Comparison of ENCODE assay signal across 1 cellular context in genomic region chr5:107277485-107278040, GRCh38.
TF ChIP-seq lines count a peak whose summit lies in the region.

No MANE protein-coding gene starts in this region.

TF ChIP-seq in GM23338, 12 proteins besides CTCF, POLR2A, EP300 and RAD21 (continued from another document):
- TF ChIP-seq, protein P1, sequence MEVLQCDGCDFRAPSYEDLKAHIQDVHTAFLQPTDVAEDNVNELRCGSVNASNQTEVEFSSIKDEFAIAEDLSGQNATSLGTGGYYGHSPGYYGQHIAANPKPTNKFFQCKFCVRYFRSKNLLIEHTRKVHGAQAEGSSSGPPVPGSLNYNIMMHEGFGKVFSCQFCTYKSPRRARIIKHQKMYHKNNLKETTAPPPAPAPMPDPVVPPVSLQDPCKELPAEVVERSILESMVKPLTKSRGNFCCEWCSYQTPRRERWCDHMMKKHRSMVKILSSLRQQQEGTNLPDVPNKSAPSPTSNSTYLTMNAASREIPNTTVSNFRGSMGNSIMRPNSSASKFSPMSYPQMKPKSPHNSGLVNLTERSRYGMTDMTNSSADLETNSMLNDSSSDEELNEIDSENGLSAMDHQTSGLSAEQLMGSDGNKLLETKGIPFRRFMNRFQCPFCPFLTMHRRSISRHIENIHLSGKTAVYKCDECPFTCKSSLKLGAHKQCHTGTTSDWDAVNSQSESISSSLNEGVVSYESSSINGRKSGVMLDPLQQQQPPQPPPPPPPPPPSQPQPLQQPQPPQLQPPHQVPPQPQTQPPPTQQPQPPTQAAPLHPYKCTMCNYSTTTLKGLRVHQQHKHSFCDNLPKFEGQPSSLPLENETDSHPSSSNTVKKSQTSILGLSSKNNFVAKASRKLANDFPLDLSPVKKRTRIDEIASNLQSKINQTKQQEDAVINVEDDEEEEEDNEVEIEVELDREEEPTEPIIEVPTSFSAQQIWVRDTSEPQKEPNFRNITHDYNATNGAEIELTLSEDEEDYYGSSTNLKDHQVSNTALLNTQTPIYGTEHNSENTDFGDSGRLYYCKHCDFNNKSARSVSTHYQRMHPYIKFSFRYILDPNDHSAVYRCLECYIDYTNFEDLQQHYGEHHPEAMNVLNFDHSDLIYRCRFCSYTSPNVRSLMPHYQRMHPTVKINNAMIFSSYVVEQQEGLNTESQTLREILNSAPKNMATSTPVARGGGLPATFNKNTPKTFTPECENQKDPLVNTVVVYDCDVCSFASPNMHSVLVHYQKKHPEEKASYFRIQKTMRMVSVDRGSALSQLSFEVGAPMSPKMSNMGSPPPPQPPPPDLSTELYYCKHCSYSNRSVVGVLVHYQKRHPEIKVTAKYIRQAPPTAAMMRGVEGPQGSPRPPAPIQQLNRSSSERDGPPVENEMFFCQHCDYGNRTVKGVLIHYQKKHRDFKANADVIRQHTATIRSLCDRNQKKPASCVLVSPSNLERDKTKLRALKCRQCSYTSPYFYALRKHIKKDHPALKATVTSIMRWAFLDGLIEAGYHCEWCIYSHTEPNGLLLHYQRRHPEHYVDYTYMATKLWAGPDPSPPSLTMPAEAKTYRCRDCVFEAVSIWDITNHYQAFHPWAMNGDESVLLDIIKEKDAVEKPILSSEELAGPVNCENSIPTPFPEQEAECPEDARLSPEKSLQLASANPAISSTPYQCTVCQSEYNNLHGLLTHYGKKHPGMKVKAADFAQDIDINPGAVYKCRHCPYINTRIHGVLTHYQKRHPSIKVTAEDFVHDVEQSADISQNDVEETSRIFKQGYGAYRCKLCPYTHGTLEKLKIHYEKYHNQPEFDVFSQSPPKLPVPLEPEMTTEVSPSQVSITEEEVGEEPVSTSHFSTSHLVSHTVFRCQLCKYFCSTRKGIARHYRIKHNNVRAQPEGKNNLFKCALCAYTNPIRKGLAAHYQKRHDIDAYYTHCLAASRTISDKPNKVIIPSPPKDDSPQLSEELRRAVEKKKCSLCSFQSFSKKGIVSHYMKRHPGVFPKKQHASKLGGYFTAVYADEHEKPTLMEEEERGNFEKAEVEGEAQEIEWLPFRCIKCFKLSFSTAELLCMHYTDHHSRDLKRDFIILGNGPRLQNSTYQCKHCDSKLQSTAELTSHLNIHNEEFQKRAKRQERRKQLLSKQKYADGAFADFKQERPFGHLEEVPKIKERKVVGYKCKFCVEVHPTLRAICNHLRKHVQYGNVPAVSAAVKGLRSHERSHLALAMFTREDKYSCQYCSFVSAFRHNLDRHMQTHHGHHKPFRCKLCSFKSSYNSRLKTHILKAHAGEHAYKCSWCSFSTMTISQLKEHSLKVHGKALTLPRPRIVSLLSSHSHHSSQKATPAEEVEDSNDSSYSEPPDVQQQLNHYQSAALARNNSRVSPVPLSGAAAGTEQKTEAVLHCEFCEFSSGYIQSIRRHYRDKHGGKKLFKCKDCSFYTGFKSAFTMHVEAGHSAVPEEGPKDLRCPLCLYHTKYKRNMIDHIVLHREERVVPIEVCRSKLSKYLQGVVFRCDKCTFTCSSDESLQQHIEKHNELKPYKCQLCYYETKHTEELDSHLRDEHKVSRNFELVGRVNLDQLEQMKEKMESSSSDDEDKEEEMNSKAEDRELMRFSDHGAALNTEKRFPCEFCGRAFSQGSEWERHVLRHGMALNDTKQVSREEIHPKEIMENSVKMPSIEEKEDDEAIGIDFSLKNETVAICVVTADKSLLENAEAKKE (CRISPR knock-in tag; IDR thresholded peaks at IDR 0.05), result no peak
- no peak for TF ChIP-seq ZNF114 (CRISPR knock-in tag; IDR thresholded peaks at IDR 0.05)
- TF ChIP-seq POLR2AphosphoS5 (IDR thresholded peaks at IDR 0.05; ENCODE audit: low read depth), result no peak
- TF ChIP-seq JUNB (IDR thresholded peaks at IDR 0.05; ENCODE audit: unreplicated experiment), result no peak
- TF ChIP-seq EZH2phosphoT487 (IDR thresholded peaks at IDR 0.05; ENCODE audit: unreplicated experiment), result no peak
- TF ChIP-seq, protein P2, sequence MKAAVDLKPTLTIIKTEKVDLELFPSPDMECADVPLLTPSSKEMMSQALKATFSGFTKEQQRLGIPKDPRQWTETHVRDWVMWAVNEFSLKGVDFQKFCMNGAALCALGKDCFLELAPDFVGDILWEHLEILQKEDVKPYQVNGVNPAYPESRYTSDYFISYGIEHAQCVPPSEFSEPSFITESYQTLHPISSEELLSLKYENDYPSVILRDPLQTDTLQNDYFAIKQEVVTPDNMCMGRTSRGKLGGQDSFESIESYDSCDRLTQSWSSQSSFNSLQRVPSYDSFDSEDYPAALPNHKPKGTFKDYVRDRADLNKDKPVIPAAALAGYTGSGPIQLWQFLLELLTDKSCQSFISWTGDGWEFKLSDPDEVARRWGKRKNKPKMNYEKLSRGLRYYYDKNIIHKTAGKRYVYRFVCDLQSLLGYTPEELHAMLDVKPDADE (IDR thresholded peaks at IDR 0.05), result no peak
- TF ChIP-seq EZH2 (IDR thresholded peaks at IDR 0.05; ENCODE audit: low read depth, unreplicated experiment), result no peak
